In genomic region chr16:21134053-21134452, GRCh38 we compare ENCODE assay signal across 22 cellular contexts. TPM values are rescaled to one million over a fixed set of nuclear protein-coding genes. Genes with fewer than 3 reads are reported as not detected.
DNase-seq lines count a peak whose midpoint lies in the region; TF ChIP-seq lines count a peak whose summit lies in the region.
"Had no signal": no experiment of that assay in that cellular context is flagged by ENCODE, and none has a peak within 500 bp of the region (broad histone marks: within the 10 kb centered on the region; RNA-seq: fewer than 3 reads in every experiment).

No MANE protein-coding gene starts in this region.

- no peaks in the 10 kb centered on the region for H3K79me2 ChIP-seq in KMS-11 (ENCODE audit: insufficient read depth, low read depth)

- no peaks in the 10 kb centered on the region for H4K20me1 ChIP-seq in KMS-11 (ENCODE audit: insufficient read depth)
- H4K20me1 ChIP-seq: BLaER1 had no signal

- DNase-seq in MV-4-11 (lab: John Stamatoyannopoulos, UW) (peak; percentile 43), NCI-H2081 (lab: John Stamatoyannopoulos, UW) (no peak), COR-L47 (lab: John Stamatoyannopoulos, UW) (no peak)
- no peak for DNase-seq in activated CD4-positive, alpha-beta T cell treated with anti-CD3 and anti-CD28 coated beads, Interleukin-2, amount 10 ng/mL, durations not matched to agents 24 days and 14 days
- DNase-seq: 8988T; ACHN; BE2C; C1 segment of cervical spinal cord; Caco-2; Calu3; CD4-positive, alpha-beta memory T cell; CD4-positive, CD25-positive, alpha-beta regulatory T cell; CD8-positive, alpha-beta memory T cell; DMS79 treated with DMSO at 0.1 percent for 48 hours; EL; GDM1 had no signal

- no peaks in the 10 kb centered on the region for H3K4me1 Mint-ChIP-seq in activated CD4-positive, alpha-beta T cell treated with anti-CD3 and anti-CD28 coated beads, Interleukin-2, amount 10 ng/mL, durations not matched to agents 24 days and 14 days
- H3K4me1 Mint-ChIP-seq: CD14-positive monocyte; CD4-positive, alpha-beta memory T cell; CD4-positive, CD25-positive, alpha-beta regulatory T cell; CD8-positive, alpha-beta memory T cell had no signal

- TF ChIP-seq CTCF in KMS-11 (conservative IDR thresholded peaks at IDR 0.05; ENCODE audit: low read depth, low read length) = no peak

- H3K4me2 ChIP-seq in KMS-11 = peak overlapping the region; percentile 15; the same call in 1 of the 2 replicates
- H3K4me2 ChIP-seq: BLaER1 had no signal

- no peaks in the 10 kb centered on the region for H3K27me3 ChIP-seq in KMS-11 (ENCODE audit: insufficient read depth, low read depth)
- H3K27me3 ChIP-seq: BLaER1 had no signal

- H3K27me3 Mint-ChIP-seq in activated CD4-positive, alpha-beta T cell treated with anti-CD3 and anti-CD28 coated beads, Interleukin-2, amount 10 ng/mL, durations not matched to agents 24 days and 14 days = peaks cover 1% of the 10 kb centered on the region

- no peak overlapping the region for H3K4me3 Mint-ChIP-seq in activated CD4-positive, alpha-beta T cell treated with anti-CD3 and anti-CD28 coated beads, Interleukin-2, amount 10 ng/mL, durations not matched to agents 24 days and 14 days
- H3K4me3 Mint-ChIP-seq: CD14-positive monocyte; CD4-positive, alpha-beta memory T cell; CD4-positive, CD25-positive, alpha-beta regulatory T cell; CD8-positive, alpha-beta memory T cell had no signal

- no peak overlapping the region for H3K27ac Mint-ChIP-seq in activated CD4-positive, alpha-beta T cell treated with anti-CD3 and anti-CD28 coated beads, Interleukin-2, amount 10 ng/mL, durations not matched to agents 24 days and 14 days
- H3K27ac Mint-ChIP-seq: CD14-positive monocyte; CD4-positive, alpha-beta memory T cell; CD4-positive, CD25-positive, alpha-beta regulatory T cell; CD8-positive, alpha-beta memory T cell had no signal

- H3K9ac ChIP-seq in KMS-11 = no peak overlapping the region
- H3K9ac ChIP-seq: BLaER1 had no signal

- H3K9me3 Mint-ChIP-seq in activated CD4-positive, alpha-beta T cell treated with anti-CD3 and anti-CD28 coated beads, Interleukin-2, amount 10 ng/mL, durations not matched to agents 24 days and 14 days = no peaks in the 10 kb centered on the region
- H3K9me3 Mint-ChIP-seq: CD14-positive monocyte; CD8-positive, alpha-beta memory T cell had no signal

- H2AFZ ChIP-seq in KMS-11 (ENCODE audit: low read depth) = peak overlapping the region; percentile 35; the same call in 1 of the 2 replicates

- peaks cover 20% of the 10 kb centered on the region for H3K4me1 ChIP-seq in KMS-11 (ENCODE audit: low read depth, poor library complexity, severe bottlenecking)
- H3K4me1 ChIP-seq: BE2C, BLaER1, Caco-2 had no signal

- no peaks in the 10 kb centered on the region for H3K36me3 ChIP-seq in KMS-11 (ENCODE audit: insufficient read depth)
- H3K36me3 ChIP-seq: BE2C, BLaER1 had no signal

- no peak overlapping the region for H3K4me3 ChIP-seq in KMS-11 (IDR thresholded peaks at IDR 0.05; ENCODE audit: insufficient read depth, low read depth, low read length)
- H3K4me3 ChIP-seq: BLaER1, GM12878 had no signal

- H3K36me3 Mint-ChIP-seq in activated CD4-positive, alpha-beta T cell treated with anti-CD3 and anti-CD28 coated beads, Interleukin-2, amount 10 ng/mL, durations not matched to agents 24 days and 14 days (ENCODE audit: low read depth) = no peaks in the 10 kb centered on the region
- H3K36me3 Mint-ChIP-seq: CD14-positive monocyte; CD4-positive, alpha-beta memory T cell; CD4-positive, CD25-positive, alpha-beta regulatory T cell; CD8-positive, alpha-beta memory T cell had no signal

- H3K27ac ChIP-seq in KMS-11 = no peak overlapping the region
- H3K27ac ChIP-seq: BLaER1 had no signal

- intact Hi-C loops in activated CD4-positive, alpha-beta T cell treated with anti-CD3 and anti-CD28 coated beads, Interleukin-2, amount 10 ng/mL, durations not matched to agents 24 days and 14 days (cut with micrococcal nuclease) = no loop called here

RNA-seq across cellular contexts. Expression of gene DNAH3, which starts 16.6 kb away (rescaled TPM):
- total RNA-seq in activated CD4-positive, alpha-beta T cell treated with anti-CD3 and anti-CD28 coated beads, Interleukin-2, amount 10 ng/mL, durations not matched to agents 24 days and 14 days = 0.02 TPM in 1 of 2 replicates, not detected in the other
- total RNA-seq: A673; CD4-positive, alpha-beta memory T cell; CD4-positive, CD25-positive, alpha-beta regulatory T cell; CD8-positive, alpha-beta memory T cell; G401 had no signal

RNA-seq across cellular contexts. Expression of gene LDAF1, which starts 24.4 kb away (rescaled TPM):
- total RNA-seq in activated CD4-positive, alpha-beta T cell treated with anti-CD3 and anti-CD28 coated beads, Interleukin-2, amount 10 ng/mL, durations not matched to agents 24 days and 14 days = 7.2 and 7.3 TPM in 2 replicates
